In the genomic region with DNA sequence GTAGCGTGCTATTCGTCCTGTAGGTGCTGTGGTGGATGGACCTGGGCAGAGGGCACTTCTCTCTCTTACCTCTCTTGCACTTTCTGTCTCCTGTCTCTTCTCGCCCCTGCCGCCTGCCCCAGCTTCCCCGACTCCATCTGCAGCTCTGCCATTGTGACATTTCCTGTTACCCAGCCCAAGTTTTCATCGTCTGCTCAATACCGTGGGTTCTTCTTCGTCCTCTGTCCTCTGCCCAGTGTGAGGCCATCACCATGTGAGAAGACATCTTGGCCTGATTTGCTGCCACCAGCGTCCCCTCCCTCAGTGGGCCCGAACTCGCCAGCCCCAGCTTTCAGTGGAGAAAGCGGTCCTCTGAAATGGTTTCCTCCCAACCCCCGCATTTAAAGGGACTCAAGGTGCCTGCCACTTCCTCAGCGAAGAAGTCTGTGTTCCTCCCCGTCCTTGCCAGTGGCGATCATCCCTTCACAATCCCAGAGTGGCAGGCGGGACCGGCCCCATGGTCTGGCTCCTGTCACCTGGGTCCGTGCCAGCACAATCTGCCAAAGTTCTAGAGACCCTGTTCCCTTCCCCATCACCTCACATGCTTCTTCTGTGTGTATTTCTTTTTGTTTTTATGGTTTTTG, we compare ENCODE assay signal across 9 cellular contexts. TPM values are rescaled to one million over a fixed set of nuclear protein-coding genes. Genes with fewer than 3 reads are reported as not detected.
DNase-seq lines count a peak whose midpoint lies in the region; ATAC-seq and TF ChIP-seq lines count a peak whose summit lies in the region.
"Had no signal": no experiment of that assay in that cellular context is flagged by ENCODE, and none has a peak within 500 bp of the region (broad histone marks: within the 10 kb centered on the region; RNA-seq: fewer than 3 reads in every experiment).

No MANE protein-coding gene starts in this region.

- TF ChIP-seq CTCF in osteocyte (IDR thresholded peaks at IDR 0.05), result no peak

- H3K27ac Mint-ChIP-seq in central memory CD8-positive, alpha-beta T cell (ENCODE audit: low read depth), result peak overlapping the region; percentile 78
- peak overlapping the region; percentile 71 for H3K27ac Mint-ChIP-seq in osteocyte (ENCODE audit: unreplicated experiment)

- H3K4me3 ChIP-seq in H7 (ENCODE audit: insufficient read depth, low read depth, low read length), result no peak overlapping the region

- peaks cover 10% of the 10 kb centered on the region for H3K27me3 Mint-ChIP-seq in central memory CD8-positive, alpha-beta T cell
- no peaks in the 10 kb centered on the region for H3K27me3 Mint-ChIP-seq in osteocyte (ENCODE audit: unreplicated experiment)

- H3K9me3 Mint-ChIP-seq in central memory CD8-positive, alpha-beta T cell, result no peaks in the 10 kb centered on the region
- no peaks in the 10 kb centered on the region for H3K9me3 Mint-ChIP-seq in osteocyte (ENCODE audit: unreplicated experiment)

- H3K4me3 Mint-ChIP-seq in central memory CD8-positive, alpha-beta T cell, result peak overlapping the region; percentile 76
- H3K4me3 Mint-ChIP-seq in osteocyte (ENCODE audit: unreplicated experiment), result no peak overlapping the region

- H3K36me3 Mint-ChIP-seq in central memory CD8-positive, alpha-beta T cell (ENCODE audit: insufficient read depth), result peaks cover 20% of the 10 kb centered on the region
- H3K36me3 Mint-ChIP-seq in osteocyte (ENCODE audit: unreplicated experiment), result peaks cover 27% of the 10 kb centered on the region

- ATAC-seq in GM19025 (IDR thresholded peaks at IDR 0.05; ENCODE audit: low read depth, unreplicated experiment) (peak; percentile 4), HG03196 (IDR thresholded peaks at IDR 0.05; ENCODE audit: unreplicated experiment) (no peak)
- ATAC-seq in central memory CD8-positive, alpha-beta T cell (replicated peaks; ENCODE audit: extremely low read depth, poor library complexity, severe bottlenecking), result peak; percentile 52

- H3K4me1 Mint-ChIP-seq in central memory CD8-positive, alpha-beta T cell, result peaks cover 45% of the 10 kb centered on the region
- H3K4me1 Mint-ChIP-seq in osteocyte (ENCODE audit: unreplicated experiment), result peaks cover 25% of the 10 kb centered on the region

- peaks cover 30% of the 10 kb centered on the region for H3K36me3 ChIP-seq in H7 (replicated peaks; ENCODE audit: control insufficient read depth, insufficient read depth, low read length)

- DNase-seq in NOMO-1 (lab: John Stamatoyannopoulos, UW; ENCODE audit: unreplicated experiment in 2 of 2) (peak; percentile 59 to 65), osteocyte (ENCODE audit: extremely low spot score, unreplicated experiment) (no peak), H7 (no peak), AG08395 (ENCODE audit: low spot score) (no peak), NCI-H2029 treated with DMSO at 0.1 percent for 48 hours (lab: John Stamatoyannopoulos, UW) (no peak)
- no peak for DNase-seq in central memory CD8-positive, alpha-beta T cell (ENCODE audit: low spot score in 2 of 2)
- DNase-seq: activated gamma-delta T cell treated with Interleukin-2 at 50 U/mL for 16 hours had no signal

- H3K27me3 ChIP-seq in H7 (ENCODE audit: control insufficient read depth, insufficient read depth, low read length), result no peaks in the 10 kb centered on the region

RNA-seq across cellular contexts. Expression of a gene that starts 18.0 kb away (rescaled TPM):
- total RNA-seq in osteocyte, result 91.2 and 94.8 TPM in 2 replicates
- total RNA-seq in H7 (2014; rRNA removed; shearing (Covaris generic)), result 33.0 and 37.0 TPM in 2 replicates

RNA-seq across cellular contexts. Expression of a gene that starts 44.5 kb away (rescaled TPM):
- 34.1 and 38.8 TPM in 2 replicates for total RNA-seq in osteocyte
- total RNA-seq in H7 (2014; rRNA removed; shearing (Covaris generic)), result 18.5 and 29.6 TPM in 2 replicates

RNA-seq across cellular contexts. Expression of a gene that starts 44.8 kb away (rescaled TPM):
- total RNA-seq in osteocyte, result 19.6 and 21.1 TPM in 2 replicates
- total RNA-seq in H7 (2014; rRNA removed; shearing (Covaris generic)), result 11.3 and 11.5 TPM in 2 replicates

Comparison
In these comparisons a context has a peak if more than half of its experiments do, and no peak if none do; other contexts are left out.
1. DNase-seq: peak in NOMO-1 (2 of 2); none in central memory CD8-positive, alpha-beta T cell (0 of 2), osteocyte (single experiment), H7 (single experiment), AG08395 (single experiment) and NCI-H2029 treated with DMSO at 0.1 percent for 48 hours (single experiment).